Comparison of ENCODE assay signal across 21 cellular contexts in the genomic region with DNA sequence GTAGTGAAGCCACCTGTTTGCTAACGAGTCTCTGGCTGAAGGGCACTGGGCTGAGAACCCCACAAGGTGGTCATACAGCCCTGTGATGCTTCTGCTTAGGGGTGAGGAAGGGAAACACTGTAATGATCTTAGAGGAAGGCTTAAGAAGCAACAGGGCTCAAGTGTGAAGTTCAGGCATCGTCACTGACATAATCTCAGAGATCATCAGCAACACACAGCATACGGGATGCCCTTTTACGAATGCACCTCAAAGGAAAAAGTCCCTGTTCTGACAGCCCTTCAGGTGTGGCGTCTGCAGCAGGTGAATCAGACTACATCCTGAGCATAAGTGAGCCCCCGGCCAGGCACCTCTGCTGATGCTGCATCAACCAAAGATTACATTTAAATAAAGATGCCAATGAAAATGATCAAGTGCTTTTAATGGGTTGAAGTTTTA. TPM values are rescaled to one million over a fixed set of nuclear protein-coding genes. Genes with fewer than 3 reads are reported as not detected.
A peak's percentile ranks its signal among the peaks of the same experiment; 100 is the strongest.
DNase-seq lines count a peak whose midpoint lies in the region; ATAC-seq and TF ChIP-seq lines count a peak whose summit lies in the region.
"Had no signal": no experiment of that assay in that cellular context is flagged by ENCODE, and none has a peak within 500 bp of the region (broad histone marks: within the 10 kb centered on the region; RNA-seq: fewer than 3 reads in every experiment).

No MANE protein-coding gene starts in this region.

- no peak overlapping the region for H3K9ac ChIP-seq in mammary epithelial cell (ENCODE audit: insufficient read depth, low read length)
- H3K9ac ChIP-seq: KMS-11 had no signal

- no peaks in the 10 kb centered on the region for H3K36me3 ChIP-seq in CD8-positive, alpha-beta T cell (ENCODE audit: insufficient read depth, low read length)
- H3K36me3 ChIP-seq in mammary epithelial cell (ENCODE audit: insufficient read depth, low read length): no peaks in the 10 kb centered on the region
- H3K36me3 ChIP-seq in vagina: no peaks in the 10 kb centered on the region
- H3K36me3 ChIP-seq: BE2C had no signal

- no peak for TF ChIP-seq CTCF in CD8-positive, alpha-beta T cell (IDR thresholded peaks at IDR 0.05)
- TF ChIP-seq CTCF in mammary epithelial cell (conservative IDR thresholded peaks at IDR 0.05 in 1 of 2, IDR thresholded peaks at IDR 0.05 in 1 of 2; ENCODE audit: extremely low read depth in 1 of 2, insufficient read depth in 1 of 2, low read depth in 1 of 2, low read length in 2 of 2) (no peak), vagina (IDR thresholded peaks at IDR 0.05) (no peak)

- H3K27ac Mint-ChIP-seq in activated CD4-positive, alpha-beta memory T cell treated with anti-CD3 and anti-CD28 coated beads for 36 hours: peak overlapping the region; percentile 85
- H3K27ac Mint-ChIP-seq in activated CD4-positive, alpha-beta memory T cell treated with anti-CD3 and anti-CD28 coated beads, Interleukin-2, amount 10 ng/mL, durations not matched to agents 7 days and 5 days: no peak overlapping the region
- H3K27ac Mint-ChIP-seq in CD8-positive, alpha-beta T cell: peak overlapping the region; percentile 7
- peak overlapping the region; percentile 46 for H3K27ac Mint-ChIP-seq in stimulated activated effector memory CD8-positive, alpha-beta T cell treated with anti-CD3 and anti-CD28 coated beads, Interleukin-12 subunit alpha, Interleukin-12 subunit beta, amount 100 ng/mL, for 72 hours

- H3K27me3 Mint-ChIP-seq in activated CD4-positive, alpha-beta memory T cell treated with anti-CD3 and anti-CD28 coated beads for 36 hours: no peaks in the 10 kb centered on the region
- no peaks in the 10 kb centered on the region for H3K27me3 Mint-ChIP-seq in activated CD4-positive, alpha-beta memory T cell treated with anti-CD3 and anti-CD28 coated beads, Interleukin-2, amount 10 ng/mL, durations not matched to agents 7 days and 5 days
- no peaks in the 10 kb centered on the region for H3K27me3 Mint-ChIP-seq in CD8-positive, alpha-beta T cell (ENCODE audit: low read depth)
- H3K27me3 Mint-ChIP-seq: CD4-positive, alpha-beta memory T cell had no signal

- H3K9me3 Mint-ChIP-seq in activated CD4-positive, alpha-beta memory T cell treated with anti-CD3 and anti-CD28 coated beads for 36 hours: no peaks in the 10 kb centered on the region
- H3K9me3 Mint-ChIP-seq in activated CD4-positive, alpha-beta memory T cell treated with anti-CD3 and anti-CD28 coated beads, Interleukin-2, amount 10 ng/mL, durations not matched to agents 7 days and 5 days: no peaks in the 10 kb centered on the region
- H3K9me3 Mint-ChIP-seq in CD8-positive, alpha-beta T cell: no peaks in the 10 kb centered on the region
- no peaks in the 10 kb centered on the region for H3K9me3 Mint-ChIP-seq in stimulated activated effector memory CD8-positive, alpha-beta T cell treated with anti-CD3 and anti-CD28 coated beads, Interleukin-12 subunit alpha, Interleukin-12 subunit beta, amount 100 ng/mL, for 72 hours
- H3K9me3 Mint-ChIP-seq: CD4-positive, alpha-beta memory T cell had no signal

- CTCF ChIA-PET in activated CD4-positive, alpha-beta memory T cell treated with anti-CD3 and anti-CD28 coated beads for 36 hours (lab: Charles Lee): interaction anchor here (1.2 kb wide), 1 partner anchor 9 kb away, joined by 3 read pairs; no protein-coding TSS in a partner anchor
- CTCF ChIA-PET in activated CD4-positive, alpha-beta memory T cell treated with anti-CD3 and anti-CD28 coated beads, Interleukin-2, amount 10 ng/mL, durations not matched to agents 7 days and 5 days (lab: Charles Lee): no interaction called here
- CTCF ChIA-PET in CD8-positive, alpha-beta T cell (lab: Charles Lee): interaction anchor here (1.5 kb wide), 1 partner anchor 398 kb away, joined by 3 read pairs; no protein-coding TSS in a partner anchor
- CTCF ChIA-PET in mammary epithelial cell (lab: Charles Lee; ENCODE audit: low non-redundant PET): no interaction called here

- BruUV-seq in mammary epithelial cell (replicated peaks; lab: Mats Ljungman, UMichigan): no TSS peak

- peak; percentile 31 for DNase-seq in activated CD4-positive, alpha-beta memory T cell treated with anti-CD3 and anti-CD28 coated beads for 36 hours
- DNase-seq in activated CD4-positive, alpha-beta memory T cell treated with anti-CD3 and anti-CD28 coated beads, Interleukin-2, amount 10 ng/mL, durations not matched to agents 7 days and 5 days: no peak
- DNase-seq in CD8-positive, alpha-beta T cell: no peak
- DNase-seq in stimulated activated effector memory CD8-positive, alpha-beta T cell treated with anti-CD3 and anti-CD28 coated beads, Interleukin-12 subunit alpha, Interleukin-12 subunit beta, amount 100 ng/mL, for 72 hours (ENCODE audit: low spot score in 2 of 2): no peak
- DNase-seq in mammary epithelial cell (no peak), vagina (ENCODE audit: extremely low spot score in 2 of 2) (no peak)
- DNase-seq: BE2C; Calu3; CD4-positive, alpha-beta memory T cell; GF-D8; NCI-H1417; NCI-H187 treated with DMSO at 0.1 percent for 48 hours; NCI-H226; NCI-H524 treated with DMSO at 0.1 percent for 48 hours; SHP77 had no signal

- intact Hi-C loops in activated CD4-positive, alpha-beta memory T cell treated with anti-CD3 and anti-CD28 coated beads for 36 hours (cut with micrococcal nuclease): loop anchor here (1.0 to 2.0 kb wide), 3 partner anchors 13 to 62 kb away; no protein-coding TSS in a partner anchor
- intact Hi-C loops in CD8-positive, alpha-beta T cell (cut with DNase I, micrococcal nuclease): no loop called here
- intact Hi-C loops in mammary epithelial cell (cut with micrococcal nuclease): no loop called here
- intact Hi-C loops in vagina (cut with DNase I): no loop called here

- H3K9me3 ChIP-seq in CD8-positive, alpha-beta T cell (ENCODE audit: low read length): no peaks in the 10 kb centered on the region
- H3K9me3 ChIP-seq in mammary epithelial cell (replicated peaks; ENCODE audit: insufficient read depth, low read length): no peaks in the 10 kb centered on the region
- H3K9me3 ChIP-seq in vagina: no peaks in the 10 kb centered on the region
- H3K9me3 ChIP-seq: BE2C had no signal

- H2AFZ ChIP-seq in mammary epithelial cell (ENCODE audit: low read depth, low read length): no peak overlapping the region

- peaks cover 42% of the 10 kb centered on the region for H3K4me1 Mint-ChIP-seq in activated CD4-positive, alpha-beta memory T cell treated with anti-CD3 and anti-CD28 coated beads for 36 hours (ENCODE audit: low read depth)
- peaks cover 6% of the 10 kb centered on the region for H3K4me1 Mint-ChIP-seq in activated CD4-positive, alpha-beta memory T cell treated with anti-CD3 and anti-CD28 coated beads, Interleukin-2, amount 10 ng/mL, durations not matched to agents 7 days and 5 days
- no peaks in the 10 kb centered on the region for H3K4me1 Mint-ChIP-seq in CD8-positive, alpha-beta T cell (ENCODE audit: low read depth)
- peaks cover 30% of the 10 kb centered on the region for H3K4me1 Mint-ChIP-seq in stimulated activated effector memory CD8-positive, alpha-beta T cell treated with anti-CD3 and anti-CD28 coated beads, Interleukin-12 subunit alpha, Interleukin-12 subunit beta, amount 100 ng/mL, for 72 hours

- no peak for ATAC-seq in CD8-positive, alpha-beta T cell
- ATAC-seq in HG02884 (IDR thresholded peaks at IDR 0.05; ENCODE audit: unreplicated experiment) (peak; percentile 13), GM21786 (IDR thresholded peaks at IDR 0.05; ENCODE audit: unreplicated experiment) (no peak)
- ATAC-seq in stimulated activated effector memory CD8-positive, alpha-beta T cell treated with anti-CD3 and anti-CD28 coated beads, Interleukin-12 subunit alpha, Interleukin-12 subunit beta, amount 100 ng/mL, for 72 hours: peak; percentile 28

- H3K4me1 ChIP-seq in CD8-positive, alpha-beta T cell (ENCODE audit: insufficient read depth, low read length): no peaks in the 10 kb centered on the region
- H3K4me1 ChIP-seq in mammary epithelial cell (ENCODE audit: insufficient read depth, low read length) (no peaks in the 10 kb centered on the region), vagina (no peaks in the 10 kb centered on the region)

- H3K4me3 Mint-ChIP-seq in activated CD4-positive, alpha-beta memory T cell treated with anti-CD3 and anti-CD28 coated beads for 36 hours: no peak overlapping the region
- H3K4me3 Mint-ChIP-seq in activated CD4-positive, alpha-beta memory T cell treated with anti-CD3 and anti-CD28 coated beads, Interleukin-2, amount 10 ng/mL, durations not matched to agents 7 days and 5 days: no peak overlapping the region
- no peak overlapping the region for H3K4me3 Mint-ChIP-seq in CD8-positive, alpha-beta T cell
- no peak overlapping the region for H3K4me3 Mint-ChIP-seq in stimulated activated effector memory CD8-positive, alpha-beta T cell treated with anti-CD3 and anti-CD28 coated beads, Interleukin-12 subunit alpha, Interleukin-12 subunit beta, amount 100 ng/mL, for 72 hours
- H3K4me3 Mint-ChIP-seq: CD4-positive, alpha-beta memory T cell had no signal

- H3K36me3 Mint-ChIP-seq in activated CD4-positive, alpha-beta memory T cell treated with anti-CD3 and anti-CD28 coated beads for 36 hours: peaks cover 6% of the 10 kb centered on the region
- no peaks in the 10 kb centered on the region for H3K36me3 Mint-ChIP-seq in activated CD4-positive, alpha-beta memory T cell treated with anti-CD3 and anti-CD28 coated beads, Interleukin-2, amount 10 ng/mL, durations not matched to agents 7 days and 5 days (ENCODE audit: low read depth)
- peaks cover 35% of the 10 kb centered on the region for H3K36me3 Mint-ChIP-seq in CD8-positive, alpha-beta T cell
- H3K36me3 Mint-ChIP-seq in stimulated activated effector memory CD8-positive, alpha-beta T cell treated with anti-CD3 and anti-CD28 coated beads, Interleukin-12 subunit alpha, Interleukin-12 subunit beta, amount 100 ng/mL, for 72 hours: no peaks in the 10 kb centered on the region

- 95% methylated on average over 6 of the region's 6 CpGs for WGBS in mammary epithelial cell (ENCODE audit: low coverage, missing lambda C conversion rate)

- in situ Hi-C loops in mammary epithelial cell (cut with MboI; ENCODE audit: low sequenced_read_pairs in 2 of 2): no loop called here

- POLR2A ChIA-PET in activated CD4-positive, alpha-beta memory T cell treated with anti-CD3 and anti-CD28 coated beads for 36 hours (lab: Charles Lee): interaction anchor here (1.3 kb wide), 1 partner anchor 26 kb away, joined by 4 read pairs; no protein-coding TSS in a partner anchor
- POLR2A ChIA-PET in activated CD4-positive, alpha-beta memory T cell treated with anti-CD3 and anti-CD28 coated beads, Interleukin-2, amount 10 ng/mL, durations not matched to agents 7 days and 5 days (lab: Charles Lee): no interaction called here
- POLR2A ChIA-PET in CD8-positive, alpha-beta T cell (lab: Charles Lee): no interaction called here

- no peak overlapping the region for H3K27ac ChIP-seq in CD8-positive, alpha-beta T cell (ENCODE audit: low read depth, low read length)
- H3K27ac ChIP-seq in mammary epithelial cell (ENCODE audit: insufficient read depth, low read depth, low read length) (no peak overlapping the region), vagina (no peak overlapping the region)
- H3K27ac ChIP-seq: HL-60, KMS-11 had no signal

- H4K20me1 ChIP-seq in mammary epithelial cell (ENCODE audit: insufficient read depth, low read length): no peaks in the 10 kb centered on the region

- dilution Hi-C loops in mammary epithelial cell (cut with HindIII; ENCODE audit: low sequenced_read_pairs): no loop called here

- no peak for TF ChIP-seq POLR2A in vagina (IDR thresholded peaks at IDR 0.05)

- H3K4me2 ChIP-seq in mammary epithelial cell (ENCODE audit: insufficient read depth, low read depth, low read length): no peak overlapping the region
- H3K4me2 ChIP-seq: KMS-11 had no signal

- H3K27me3 ChIP-seq in CD8-positive, alpha-beta T cell (ENCODE audit: insufficient read depth, low read length): no peaks in the 10 kb centered on the region
- H3K27me3 ChIP-seq in mammary epithelial cell (ENCODE audit: insufficient read depth, low read length) (no peaks in the 10 kb centered on the region), vagina (no peaks in the 10 kb centered on the region)
- H3K27me3 ChIP-seq: BE2C had no signal

- no peaks in the 10 kb centered on the region for H3K79me2 ChIP-seq in mammary epithelial cell (ENCODE audit: insufficient read depth, low read length)

- H3K4me3 ChIP-seq in CD8-positive, alpha-beta T cell (ENCODE audit: low read depth, low read length): no peak overlapping the region
- H3K4me3 ChIP-seq in mammary epithelial cell (replicated peaks in 1 of 3; ENCODE audit: insufficient read depth in 1 of 3, low read depth in 2 of 3, low read length in 3 of 3) (no peak overlapping the region), vagina (no peak overlapping the region)

RNA-seq across cellular contexts. Expression of a gene that starts 58.6 kb away (rescaled TPM):
- total RNA-seq in activated CD4-positive, alpha-beta memory T cell treated with anti-CD3 and anti-CD28 coated beads for 36 hours: 1 to 10 TPM; 6.7 to 6.9 TPM
- not detected for total RNA-seq in activated CD4-positive, alpha-beta memory T cell treated with anti-CD3 and anti-CD28 coated beads, Interleukin-2, amount 10 ng/mL, durations not matched to agents 7 days and 5 days
- total RNA-seq in CD8-positive, alpha-beta T cell: not detected
- total RNA-seq in mammary epithelial cell (not detected), vagina (not detected)
- not detected for polyA plus RNA-seq in mammary epithelial cell
- not detected for polyA minus RNA-seq in mammary epithelial cell
- total RNA-seq: A172; Calu3; CD4-positive, alpha-beta memory T cell; HT1080 had no signal
- polyA plus RNA-seq: CD4-positive, alpha-beta memory T cell had no signal

Comparison
In these comparisons a context has a peak if more than half of its experiments do, and no peak if none do; other contexts are left out.
1. CTCF ChIA-PET loops: an anchor here in activated CD4-positive, alpha-beta memory T cell treated with anti-CD3 and anti-CD28 coated beads for 36 hours (1.2 kb wide) and CD8-positive, alpha-beta T cell (1.5 kb wide); none called in activated CD4-positive, alpha-beta memory T cell treated with anti-CD3 and anti-CD28 coated beads, Interleukin-2, amount 10 ng/mL, durations not matched to agents 7 days and 5 days and mammary epithelial cell.
2. ATAC-seq: peak in HG02884 (single experiment) and stimulated activated effector memory CD8-positive, alpha-beta T cell treated with anti-CD3 and anti-CD28 coated beads, Interleukin-12 subunit alpha, Interleukin-12 subunit beta, amount 100 ng/mL, for 72 hours (single experiment); none in CD8-positive, alpha-beta T cell (single experiment) and GM21786 (single experiment).